Comparison of ENCODE assay signal across 19 cellular contexts in the genomic region with DNA sequence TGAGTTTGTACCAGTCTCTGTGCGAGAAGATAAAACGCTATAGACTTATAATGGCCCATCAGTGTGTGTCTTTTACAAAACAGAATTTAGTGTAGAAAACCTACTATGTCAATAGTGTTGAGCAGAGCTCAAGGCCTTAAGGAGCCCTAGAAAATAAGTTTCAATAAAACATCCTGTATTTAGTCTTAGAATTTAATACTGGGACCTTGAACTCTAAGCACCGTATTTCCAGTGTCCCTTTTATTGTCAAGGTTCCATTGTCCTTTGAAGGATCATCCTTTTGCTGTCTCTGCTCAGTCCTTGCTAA. TPM values are rescaled to one million over a fixed set of nuclear protein-coding genes. Genes with fewer than 3 reads are reported as not detected.
"Had no signal": no experiment of that assay in that cellular context is flagged by ENCODE, and none has a peak within 500 bp of the region (broad histone marks: within the 10 kb centered on the region; RNA-seq: fewer than 3 reads in every experiment).

No MANE protein-coding gene starts in this region.

- DNase-seq: KG1, MG63, NCI-H1436, NCI-H187, NCI-H2029, NCI-H2081 treated with DMSO at 0.1 percent for 48 hours, NCI-H2171, NCI-H226, NCI-H446, NCI-H510A, NCI-H524 treated with DMSO at 0.1 percent for 48 hours, NCI-H774, Right ventricle myocardium superior, RPMI8226, SIG-M5 had no signal

- H3K27me3 ChIP-seq: MG63, SJSA1 had no signal

- H3K9me3 ChIP-seq: MG63, SJSA1 had no signal

- FAIRE-seq: RCC 7860 had no signal

- H3K27ac ChIP-seq: SJSA1, SK-N-MC had no signal

- H3K4me3 ChIP-seq: MG63, SJSA1, SK-N-MC had no signal

- H3K4me1 ChIP-seq: SJSA1 had no signal

RNA-seq across cellular contexts. Expression of a gene that starts 27.9 kb away (rescaled TPM):
- total RNA-seq: HT-29, SJSA1 had no signal
